ENCODE assay signal across 1 cellular context in the genomic region with DNA sequence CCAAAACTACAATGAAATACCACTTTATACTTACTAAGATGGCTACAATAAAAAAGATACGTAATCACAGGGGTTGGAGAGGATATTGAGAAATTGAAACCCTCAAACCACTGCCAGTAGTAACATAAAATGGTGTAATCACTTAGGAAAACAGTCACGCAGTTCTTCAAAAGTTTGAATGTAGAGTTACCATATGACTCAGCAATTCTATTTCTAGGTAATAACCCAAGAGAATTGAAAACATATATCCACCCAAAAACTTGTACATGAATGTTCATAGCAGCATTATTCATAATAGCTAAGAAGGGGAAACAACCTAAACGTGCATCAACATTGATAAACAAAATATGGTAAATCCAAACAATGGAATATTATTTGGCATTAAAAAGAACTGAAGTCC.
TF ChIP-seq lines count a peak whose summit lies in the region.

No MANE protein-coding gene starts in this region.

TF ChIP-seq in HepG2, 621 proteins besides CTCF, POLR2A, EP300 and RAD21 (continued from another document):
- TF ChIP-seq MLXIP (CRISPR knock-in tag; IDR thresholded peaks at IDR 0.05; ENCODE audit: borderline replicate concordance) (no peak), NFE2L2 (IDR thresholded peaks at IDR 0.05; ENCODE audit: low read length) (peak; percentile 75), ELF3 (CRISPR knock-in tag; IDR thresholded peaks at IDR 0.05) (no peak)
